24 cellular contexts compared by ENCODE assay signal in genomic region chr16:77207029-77207428, GRCh38.
"Had no signal": no experiment of that assay in that cellular context is flagged by ENCODE, and none has a peak within 500 bp of the region (broad histone marks: within the 10 kb centered on the region; RNA-seq: fewer than 3 reads in every experiment).

No MANE protein-coding gene starts in this region.

- H3K27ac ChIP-seq: cardiac muscle cell, SJSA1 had no signal

- DNase-seq: activated B cell treated with CpG ODN at 0.5 μM for 24 hours; activated CD4-positive, alpha-beta T cell treated with anti-CD3 and anti-CD28 coated beads for 1 hour; activated CD4-positive, alpha-beta T cell treated with anti-CD3 and anti-CD28 coated beads, Interleukin-2, amount 10 ng/mL, durations not matched to agents 24 days and 14 days; activated CD4-positive, alpha-beta T cell treated with anti-CD3 and anti-CD28 coated beads, Interleukin-2, amount 50 U/mL, for 48 hours; activated CD8-positive, alpha-beta memory T cell treated with anti-CD3 and anti-CD28 coated beads, Interleukin-2, amount 10 ng/mL, durations not matched to agents 7 days and 5 days; activated effector memory CD4-positive, alpha-beta T cell treated with Interleukin-2 at 50 U/mL for 16 hours; activated naive CD4-positive, alpha-beta T cell treated with Interleukin-2 at 50 U/mL for 16 hours; activated naive CD8-positive, alpha-beta T cell treated with anti-CD3 and anti-CD28 coated beads, Interleukin-2, amount 50 U/mL, for 24 hours; activated T-cell treated with anti-CD3 and anti-CD28 coated beads, Interleukin-2, amount 50 U/mL, for 24 hours; amniotic stem cell; NCI-H1048; NCI-H1417; NCI-H1930; NCI-H345; NCI-H510A treated with DMSO at 0.1 percent for 48 hours; NCI-H69; NK-92 treated with Interleukin-12 subunit alpha and Interleukin-12 subunit beta, amount 100 ng/mL, for 24 hours; OCI-M1; SHP77; T-helper 17 cell; T-helper 9 cell had no signal

- H3K27me3 ChIP-seq: cardiac muscle cell, SJSA1 had no signal

- H3K9me3 ChIP-seq: SJSA1 had no signal

- H3K36me3 ChIP-seq: cardiac muscle cell, SJSA1 had no signal

- H3K4me3 ChIP-seq: cardiac muscle cell, SJSA1 had no signal

- ATAC-seq: activated CD8-positive, alpha-beta memory T cell treated with anti-CD3 and anti-CD28 coated beads, Interleukin-2, amount 10 ng/mL, durations not matched to agents 7 days and 5 days; activated naive CD4-positive, alpha-beta T cell treated with anti-CD3 and anti-CD28 coated beads, Interleukin-2, amount 50 U/mL, for 72 hours; activated naive CD8-positive, alpha-beta T cell treated with anti-CD3 and anti-CD28 coated beads, Interleukin-2, amount 50 U/mL, for 24 hours; T-helper 17 cell had no signal
